In the genomic region with DNA sequence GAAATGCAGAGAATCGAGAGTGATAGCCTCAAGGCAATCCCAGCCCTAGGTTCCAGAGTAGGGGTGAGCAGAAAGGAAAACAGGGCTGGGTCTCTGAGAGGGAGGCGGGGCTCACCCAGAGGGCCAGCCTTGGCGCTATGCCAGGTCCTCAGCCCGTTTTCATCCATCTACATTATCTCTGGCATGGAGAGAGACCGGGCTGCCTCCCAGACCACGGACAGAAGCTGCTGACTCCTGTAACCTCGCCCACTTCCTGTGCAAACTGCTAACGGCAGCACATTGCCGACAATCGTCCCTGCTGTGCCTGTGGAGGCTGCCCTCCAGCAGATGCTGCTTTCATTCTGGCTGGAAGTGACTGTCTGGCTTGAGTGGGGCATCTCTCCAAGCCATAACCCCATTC, we compare ENCODE assay signal across 10 cellular contexts.
DNase-seq lines count a peak whose midpoint lies in the region; ATAC-seq, FAIRE-seq and TF ChIP-seq lines count a peak whose summit lies in the region.
"Had no signal": no experiment of that assay in that cellular context is flagged by ENCODE, and none has a peak within 500 bp of the region (broad histone marks: within the 10 kb centered on the region; RNA-seq: fewer than 3 reads in every experiment).

No MANE protein-coding gene starts in this region.

- peak overlapping the region in 2 of 10 experiments; percentile 9 to 24; a peak in 1 of 20 replicates for H3K4me3 ChIP-seq in BLaER1 treated with 17β-estradiol and CSF1 and Interleukin-3, amounts not matched to agents 10 nM and 100 nM
- no peak overlapping the region for H3K4me3 ChIP-seq in keratinocyte (ENCODE audit: control insufficient read depth in 2 of 3, extremely low read depth in 1 of 3, insufficient read depth in 2 of 3, low read depth in 1 of 3, low read length in 3 of 3)

- FAIRE-seq in keratinocyte (lab: Jason Lieb, UNC) = peak; percentile 76

- H3K4me1 Mint-ChIP-seq in activated CD4-positive, alpha-beta memory T cell treated with anti-CD3 and anti-CD28 coated beads, Interleukin-2, amount 10 ng/mL, durations not matched to agents 7 days and 5 days = peaks cover 25% of the 10 kb centered on the region

- H3K9me1 ChIP-seq in keratinocyte (ENCODE audit: control insufficient read depth, extremely low read depth, insufficient read depth, low read length) = no peaks in the 10 kb centered on the region

- H3K79me2 ChIP-seq in keratinocyte (ENCODE audit: control insufficient read depth, insufficient read depth, low read length) = no peaks in the 10 kb centered on the region

- H3K27me3 ChIP-seq in BLaER1 treated with 17β-estradiol and CSF1 and Interleukin-3, amounts not matched to agents 10 nM and 100 nM = no peaks in the 10 kb centered on the region
- H3K27me3 ChIP-seq in keratinocyte (ENCODE audit: control insufficient read depth, extremely low read depth, insufficient read depth, low read length) = peaks cover 13% of the 10 kb centered on the region

- DNase-seq in NCI-H2196 (lab: John Stamatoyannopoulos, UW; ENCODE audit: unreplicated experiment) (peak; percentile 88), keratinocyte (ENCODE audit: low read depth, low spot score) (no peak), cardiac septum (ENCODE audit: low spot score) (no peak)
- peak; percentile 70 for DNase-seq in activated CD4-positive, alpha-beta memory T cell treated with anti-CD3 and anti-CD28 coated beads, Interleukin-2, amount 10 ng/mL, durations not matched to agents 7 days and 5 days
- DNase-seq: C1 segment of cervical spinal cord had no signal

- intact Hi-C loops in cardiac septum (cut with DNase I) = no loop called here

- no peak for TF ChIP-seq CTCF in keratinocyte (optimal IDR thresholded peaks at IDR 0.05 in 1 of 3, IDR thresholded peaks at IDR 0.05 in 1 of 3, conservative IDR thresholded peaks at IDR 0.05 in 1 of 3; ENCODE audit: extremely low read depth in 1 of 3, insufficient read depth in 2 of 3, low read length in 3 of 3)

- CTCF ChIA-PET in activated CD4-positive, alpha-beta memory T cell treated with anti-CD3 and anti-CD28 coated beads, Interleukin-2, amount 10 ng/mL, durations not matched to agents 7 days and 5 days (lab: Charles Lee) = no interaction called here

- peak overlapping the region; percentile 22 for H3K27ac Mint-ChIP-seq in activated CD4-positive, alpha-beta memory T cell treated with anti-CD3 and anti-CD28 coated beads, Interleukin-2, amount 10 ng/mL, durations not matched to agents 7 days and 5 days

- no peaks in the 10 kb centered on the region for H3K36me3 Mint-ChIP-seq in activated CD4-positive, alpha-beta memory T cell treated with anti-CD3 and anti-CD28 coated beads, Interleukin-2, amount 10 ng/mL, durations not matched to agents 7 days and 5 days (ENCODE audit: low read depth)

- H2AFZ ChIP-seq in keratinocyte (ENCODE audit: control insufficient read depth, low read length) = no peak overlapping the region

- dilution Hi-C loops in keratinocyte (cut with MboI; ENCODE audit: extremely low pct_ligation_motif_present, low sequenced_read_pairs) = no loop called here

- H3K4me3 Mint-ChIP-seq in activated CD4-positive, alpha-beta memory T cell treated with anti-CD3 and anti-CD28 coated beads, Interleukin-2, amount 10 ng/mL, durations not matched to agents 7 days and 5 days = no peak overlapping the region

- H3K9me3 ChIP-seq in BLaER1 treated with 17β-estradiol and CSF1 and Interleukin-3, amounts not matched to agents 10 nM and 100 nM (replicated peaks in 1 of 11) = no peaks in the 10 kb centered on the region
- H3K9me3 ChIP-seq in keratinocyte (ENCODE audit: control insufficient read depth, low read depth, low read length) = no peaks in the 10 kb centered on the region

- H3K4me1 ChIP-seq in BLaER1 treated with 17β-estradiol and CSF1 and Interleukin-3, amounts not matched to agents 10 nM and 100 nM = peaks cover 12 to 38% (median 23%) of the 10 kb centered on the region in 10 experiments
- H3K4me1 ChIP-seq in keratinocyte (ENCODE audit: control insufficient read depth, extremely low read depth, insufficient read depth, low read length) = peaks cover 35% of the 10 kb centered on the region

- peak overlapping the region; percentile 54 to 89 (median 71) for H3K4me2 ChIP-seq in BLaER1 treated with 17β-estradiol and CSF1 and Interleukin-3, amounts not matched to agents 10 nM and 100 nM
- H3K4me2 ChIP-seq in keratinocyte (ENCODE audit: control insufficient read depth, extremely low read depth, insufficient read depth, low read depth, low read length) = no peak overlapping the region

- H3K27ac ChIP-seq in BLaER1 treated with 17β-estradiol and CSF1 and Interleukin-3, amounts not matched to agents 10 nM and 100 nM = peak overlapping the region in 2 of 11 experiments; percentile 25 to 33; a peak in 2 of 22 replicates
- no peak overlapping the region for H3K27ac ChIP-seq in keratinocyte (ENCODE audit: control insufficient read depth, insufficient read depth, low read length)
- H3K27ac ChIP-seq: VCaP had no signal

- H3K36me3 ChIP-seq in BLaER1 treated with 17β-estradiol and CSF1 and Interleukin-3, amounts not matched to agents 10 nM and 100 nM = no peaks in the 10 kb centered on the region
- no peaks in the 10 kb centered on the region for H3K36me3 ChIP-seq in keratinocyte (ENCODE audit: control insufficient read depth in 2 of 2, extremely low read depth in 1 of 2, insufficient read depth in 2 of 2, low read length in 2 of 2)

- ATAC-seq in GM18502 (IDR thresholded peaks at IDR 0.05; ENCODE audit: poor library complexity, unreplicated experiment) = no peak
- no peak for ATAC-seq in HG03095 (IDR thresholded peaks at IDR 0.05; ENCODE audit: unreplicated experiment)
- ATAC-seq in GM21515 (IDR thresholded peaks at IDR 0.05; ENCODE audit: unreplicated experiment) = no peak

- peaks cover 25% of the 10 kb centered on the region for H3K27me3 Mint-ChIP-seq in activated CD4-positive, alpha-beta memory T cell treated with anti-CD3 and anti-CD28 coated beads, Interleukin-2, amount 10 ng/mL, durations not matched to agents 7 days and 5 days

- H3K9me3 Mint-ChIP-seq in activated CD4-positive, alpha-beta memory T cell treated with anti-CD3 and anti-CD28 coated beads, Interleukin-2, amount 10 ng/mL, durations not matched to agents 7 days and 5 days = no peaks in the 10 kb centered on the region

- H4K20me1 ChIP-seq in BLaER1 treated with 17β-estradiol and CSF1 and Interleukin-3, amounts not matched to agents 10 nM and 100 nM = no peaks in the 10 kb centered on the region
- H4K20me1 ChIP-seq in keratinocyte (ENCODE audit: control insufficient read depth, extremely low read depth, insufficient read depth, low read length) = no peaks in the 10 kb centered on the region

- H3K9ac ChIP-seq in BLaER1 treated with 17β-estradiol and CSF1 and Interleukin-3, amounts not matched to agents 10 nM and 100 nM = peak overlapping the region in 1 of 11 experiments; percentile 9; a peak in 2 of 22 replicates
- H3K9ac ChIP-seq in keratinocyte (ENCODE audit: control insufficient read depth, extremely low read depth, insufficient read depth, low read length) = no peak overlapping the region

- POLR2A ChIA-PET in activated CD4-positive, alpha-beta memory T cell treated with anti-CD3 and anti-CD28 coated beads, Interleukin-2, amount 10 ng/mL, durations not matched to agents 7 days and 5 days (lab: Charles Lee) = interaction anchor here (1.0 kb wide), 1 partner anchor 52 kb away, joined by 3 read pairs; no protein-coding TSS in a partner anchor

Comparison
In these comparisons a context has a peak if more than half of its experiments do, and no peak if none do; other contexts are left out.
1. DNase-seq: peak in NCI-H2196 (single experiment) and activated CD4-positive, alpha-beta memory T cell treated with anti-CD3 and anti-CD28 coated beads, Interleukin-2, amount 10 ng/mL, durations not matched to agents 7 days and 5 days (single experiment); none in keratinocyte (single experiment) and cardiac septum (single experiment).